9 cellular contexts compared by ENCODE assay signal in the genomic region with DNA sequence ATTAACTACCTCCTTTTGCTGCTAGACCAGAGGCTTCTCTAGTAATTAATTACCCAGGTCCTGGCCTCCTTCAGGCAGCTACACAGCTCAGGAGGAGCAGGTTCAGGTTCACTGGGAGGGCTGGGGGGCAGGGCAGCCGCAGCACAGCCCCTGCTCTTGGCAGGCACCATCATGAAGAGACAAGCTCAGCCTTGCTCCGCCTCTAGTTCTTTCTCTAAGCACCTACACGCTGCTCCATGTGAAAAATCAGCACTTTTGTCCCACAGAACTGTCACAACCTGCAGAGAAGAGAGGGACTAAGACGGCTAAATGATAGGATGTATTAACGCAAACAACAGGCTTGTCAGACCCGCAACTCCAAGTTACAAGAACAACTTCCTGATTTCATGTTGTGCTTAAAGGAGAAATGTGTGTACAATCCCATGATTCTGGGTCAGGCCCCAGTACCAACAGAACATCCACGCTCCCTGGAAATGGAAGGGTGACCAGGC. TPM values are rescaled to one million over a fixed set of nuclear protein-coding genes. Genes with fewer than 3 reads are reported as not detected.
DNase-seq lines count a peak whose midpoint lies in the region; ATAC-seq and TF ChIP-seq lines count a peak whose summit lies in the region.
"Had no signal": no experiment of that assay in that cellular context is flagged by ENCODE, and none has a peak within 500 bp of the region (broad histone marks: within the 10 kb centered on the region; RNA-seq: fewer than 3 reads in every experiment).

No MANE protein-coding gene starts in this region.

- in situ Hi-C loops in KBM-7 (cut with MboI; ENCODE audit: low pct_unique_long_range_greater_than_20kb, low sequenced_read_pairs): no loop called here

- BruUV-seq in Calu3 (replicated peaks; lab: Mats Ljungman, UMichigan): no TSS peak

- H3K9me3 Mint-ChIP-seq in Calu3 (ENCODE audit: low read depth, unreplicated experiment) (no peaks in the 10 kb centered on the region), nephron (peaks cover 4% of the 10 kb centered on the region)

- H3K27ac ChIP-seq in body of pancreas: peak overlapping the region; percentile 11 to 56 (median 22)

- H3K36me3 ChIP-seq in body of pancreas (replicated peaks in 1 of 2; ENCODE audit: insufficient read depth in 1 of 2, low read depth in 2 of 2): no peaks in the 10 kb centered on the region

- H3K4me3 ChIP-seq in body of pancreas: no peak overlapping the region

- CTCF ChIA-PET in Calu3 (lab: Charles Lee): interaction anchor here (0.6 to 1.2 kb wide), 6 partner anchors 9 to 1935 kb away, joined by 3 to 9 read pairs (median 4); a partner anchor contains a TSS

- no peaks in the 10 kb centered on the region for H3K27me3 ChIP-seq in body of pancreas

- DNase-seq in Calu3: peak; percentile 75
- peak; percentile 47 for DNase-seq in KBM-7
- DNase-seq in body of pancreas: peak; percentile 31 to 75 (median 59)
- DNase-seq in T-helper 2 cell: no peak
- DNase-seq in AML-193 (lab: John Stamatoyannopoulos, UW): no peak
- DNase-seq: stimulated activated CD4-positive, alpha-beta T cell treated with anti-CD3 and anti-CD28 coated beads, Interleukin-2, amount 100 ng/mL, for 48 hours had no signal

- peak overlapping the region; percentile 45 for H3K4me3 Mint-ChIP-seq in Calu3 (ENCODE audit: low read depth, unreplicated experiment)
- H3K4me3 Mint-ChIP-seq in nephron: peak overlapping the region; percentile 10 to 43 (median 32)

- H3K9me3 ChIP-seq in body of pancreas: no peaks in the 10 kb centered on the region

- intact Hi-C loops in Calu3 (cut with micrococcal nuclease; ENCODE audit: unreplicated experiment) (loop anchor here (5.0 kb wide), 1 partner anchor 40 kb away; no protein-coding TSS in a partner anchor), body of pancreas (cut with DNase I) (no loop called here)

- 16 to 17% methylated on average over 5 to 7 of the region's 7 CpGs for WGBS in body of pancreas, 2 donors

- TF ChIP-seq POLR2A in body of pancreas (IDR thresholded peaks at IDR 0.05): no peak

- no peaks in the 10 kb centered on the region for H3K27me3 Mint-ChIP-seq in Calu3 (ENCODE audit: unreplicated experiment)
- no peaks in the 10 kb centered on the region for H3K27me3 Mint-ChIP-seq in nephron (ENCODE audit: low read depth)

- H3K36me3 Mint-ChIP-seq in Calu3 (ENCODE audit: insufficient read depth, unreplicated experiment) (peaks cover 4% of the 10 kb centered on the region), nephron (ENCODE audit: low read depth) (peaks cover 19% of the 10 kb centered on the region)

- peak; percentile 59 for ATAC-seq in body of pancreas
- ATAC-seq in GM18517 (IDR thresholded peaks at IDR 0.05; ENCODE audit: unreplicated experiment): no peak
- ATAC-seq in GM19397 (IDR thresholded peaks at IDR 0.05; ENCODE audit: unreplicated experiment): no peak

- no peak overlapping the region for H3K27ac Mint-ChIP-seq in Calu3 (ENCODE audit: unreplicated experiment)
- H3K27ac Mint-ChIP-seq in nephron: peak overlapping the region; percentile 89 to 96 (median 95)

- TF ChIP-seq CTCF in Calu3 (IDR thresholded peaks at IDR 0.05; ENCODE audit: unreplicated experiment) (no peak), body of pancreas (IDR thresholded peaks at IDR 0.05) (no peak), nephron (IDR thresholded peaks at IDR 0.05; ENCODE audit: unreplicated experiment in 3 of 3) (no peak)

- peaks cover 54% of the 10 kb centered on the region for H3K4me1 ChIP-seq in body of pancreas

- H3K4me1 Mint-ChIP-seq in Calu3 (ENCODE audit: low read depth, unreplicated experiment) (peaks cover 56% of the 10 kb centered on the region), nephron (peaks cover 52% of the 10 kb centered on the region)

RNA-seq across cellular contexts. Expression of a gene that starts 53.4 kb away (rescaled TPM):
- total RNA-seq in Calu3 (2022) (79.7 and 99.9 TPM in 2 replicates), body of pancreas (100 to 1,000 TPM in 1 of 2 donors, 10 to 100 TPM in 1; 51.9 to 118 TPM)

Comparison
In these comparisons a context has a peak if more than half of its experiments do, and no peak if none do; other contexts are left out.
1. DNase-seq: peak in Calu3 (single experiment), KBM-7 (single experiment) and body of pancreas (4 of 4); none in T-helper 2 cell (0 of 5) and AML-193 (0 of 2).